8 cellular contexts compared by ENCODE assay signal in genomic region chr6:116268589-116269293, GRCh38. TPM values are rescaled to one million over a fixed set of nuclear protein-coding genes. Genes with fewer than 3 reads are reported as not detected.
DNase-seq lines count a peak whose midpoint lies in the region; ATAC-seq, FAIRE-seq and TF ChIP-seq lines count a peak whose summit lies in the region.

No MANE protein-coding gene starts in this region.

- peak; percentile 94 for TF ChIP-seq CTCF in 22Rv1 (IDR thresholded peaks at IDR 0.05)
- peak; percentile 64 for TF ChIP-seq CTCF in GM10266 (IDR thresholded peaks at IDR 0.05; ENCODE audit: control insufficient read depth, insufficient read depth, low read depth, missing control alignments)
- peak; percentile 84 to 99 (median 96) for TF ChIP-seq CTCF in HCT116 (IDR thresholded peaks at IDR 0.05 in 2 of 3, conservative IDR thresholded peaks at IDR 0.05 in 1 of 3; ENCODE audit: borderline replicate concordance in 1 of 3, insufficient read depth in 1 of 3, low read depth in 2 of 3, low read length in 2 of 3)
- TF ChIP-seq CTCF in Loucy (conservative IDR thresholded peaks at IDR 0.05; ENCODE audit: low read length) = peak; percentile 99
- TF ChIP-seq CTCF in RWPE1 (conservative IDR thresholded peaks at IDR 0.05; ENCODE audit: low read depth) = peak; percentile 94

- H3K27me3 ChIP-seq in HCT116 (ENCODE audit: insufficient read depth, low read length) = no peaks in the 10 kb centered on the region
- H3K27me3 ChIP-seq in Loucy (ENCODE audit: insufficient read depth, low read length, poor library complexity, severe bottlenecking) = no peaks in the 10 kb centered on the region

- H3K9me2 ChIP-seq in HCT116 (ENCODE audit: insufficient read depth) (no peaks in the 10 kb centered on the region), Loucy (replicated peaks; ENCODE audit: low read depth, low read length) (no peaks in the 10 kb centered on the region)

- H3K9ac ChIP-seq in HCT116 (ENCODE audit: low read length) (no peak overlapping the region), Loucy (ENCODE audit: low read depth, low read length, poor library complexity, severe bottlenecking) (no peak overlapping the region)

- no peaks in the 10 kb centered on the region for H4K20me1 ChIP-seq in HCT116 (ENCODE audit: insufficient read depth)
- peaks cover 6% of the 10 kb centered on the region for H4K20me1 ChIP-seq in Loucy (ENCODE audit: insufficient read depth, low read length, poor library complexity, severe bottlenecking)

- CTCF ChIA-PET in HCT116 (lab: Charles Lee) = interaction anchor here (0.6 to 3.3 kb wide), 26 partner anchors 11 to 578 kb away, joined by 3 to 33 read pairs (median 4); partner anchors contain the start of genes CALHM4, CALHM5, RWDD1 and TSPYL1
- CTCF ChIA-PET in RWPE1 (lab: Yijun Ruan, JAX) = interaction anchor here (0.6 to 1.8 kb wide), 18 partner anchors 10 to 515 kb away, joined by 3 to 23 read pairs (median 3); partner anchors contain the start of gene TSPYL1

- H3K36me3 ChIP-seq in HCT116 (ENCODE audit: control insufficient read depth in 1 of 2, insufficient read depth in 2 of 2, low read length in 2 of 2) (0 out of 4 replicates have a peak, but pooled peaks cover 0 to 2% of the 10 kb centered on the region in 2 experiments), Loucy (ENCODE audit: insufficient read depth, low read length) (no peaks in the 10 kb centered on the region; the same call in 1 of the 2 replicates)

- RAD21 ChIA-PET in HCT116 (lab: Charles Lee; ENCODE audit: low non-redundant PET in 1 of 2, low total read pairs in 2 of 2, uncharacterized antibody in 2 of 2, unreplicated experiment in 2 of 2) = interaction anchor here in 1 of 2 experiments (1.1 kb wide), 1 partner anchor 292 kb away, joined by 3 read pairs; no protein-coding TSS in a partner anchor

- POLR2A ChIA-PET in HCT116 (lab: Charles Lee) (interaction anchor here (0.9 to 1.4 kb wide), 4 partner anchors 11 to 292 kb away, joined by 3 to 9 read pairs (median 5); partner anchors contain the start of genes DSE, TSPYL1 and TSPYL4), RWPE1 (lab: Yijun Ruan, JAX; ENCODE audit: low non-redundant PET) (interaction anchor here (0.8 kb wide), 1 partner anchor 293 kb away, joined by 3 read pairs; no protein-coding TSS in a partner anchor)

- H3K4me1 ChIP-seq in HCT116 (ENCODE audit: control insufficient read depth in 1 of 2, insufficient read depth in 2 of 2, low read length in 2 of 2) = peaks cover 0 to 10% of the 10 kb centered on the region in 2 experiments; a peak in 2 of 4 replicates
- peaks cover 26% of the 10 kb centered on the region for H3K4me1 ChIP-seq in Loucy (ENCODE audit: insufficient read depth, low read length, poor library complexity, severe bottlenecking)

- TF ChIP-seq RAD21 in HCT116 (IDR thresholded peaks at IDR 0.05; ENCODE audit: low read depth) = peak; percentile 88

- TF ChIP-seq POLR2A in HCT116 (IDR thresholded peaks at IDR 0.05; ENCODE audit: borderline replicate concordance, extremely low read depth, insufficient read depth, insufficient read length) = no peak

- FAIRE-seq in endometrium (lab: Jason Lieb, UNC) = peak; percentile 84

- H3K79me2 ChIP-seq in HCT116 (ENCODE audit: insufficient read depth, low read length) (no peaks in the 10 kb centered on the region), Loucy (ENCODE audit: insufficient read depth, low read length) (peaks cover 5% of the 10 kb centered on the region)

- intact Hi-C loops in HCT116 (cut with micrococcal nuclease) = loop anchor here (2.0 to 5.0 kb wide), 3 partner anchors 264 to 379 kb away; no protein-coding TSS in a partner anchor

- peak; percentile 95 for ATAC-seq in HCT116

- H3K4me3 ChIP-seq in HCT116 (replicated peaks in 1 of 2; ENCODE audit: low read depth in 1 of 2, low read length in 2 of 2) (no peak overlapping the region), Loucy (ENCODE audit: low read length, poor library complexity, severe bottlenecking) (no peak overlapping the region)

- H3K4me2 ChIP-seq in HCT116 (ENCODE audit: low read length) (no peak overlapping the region), Loucy (ENCODE audit: low read depth, low read length, poor library complexity, severe bottlenecking) (no peak overlapping the region)

- H2AFZ ChIP-seq in HCT116 (ENCODE audit: low read depth, low read length, poor library complexity, severe bottlenecking) (no peak overlapping the region), Loucy (ENCODE audit: low read length) (no peak overlapping the region)

- H3K9me3 ChIP-seq in HCT116 (ENCODE audit: control insufficient read depth in 1 of 2, insufficient read depth in 1 of 2, low read depth in 1 of 2, low read length in 2 of 2) = no peaks in the 10 kb centered on the region
- H3K9me3 ChIP-seq in Loucy (ENCODE audit: insufficient read depth, low read depth, low read length) = peaks cover 6% of the 10 kb centered on the region; the same call in 1 of the 2 replicates

- H3F3A ChIP-seq in Loucy (ENCODE audit: low read depth) = peaks cover 3% of the 10 kb centered on the region; the same call in 1 of the 2 replicates

- peak; percentile 32 for DNase-seq in GM10266 (ENCODE audit: extremely low spot score)
- peak; percentile 68 for DNase-seq in HCT116 (ENCODE audit: low read depth, low spot score)
- peak; percentile 68 for DNase-seq in RWPE1 (ENCODE audit: low spot score)
- peak; percentile 61 for DNase-seq in myocyte (ENCODE audit: low read depth)
- DNase-seq in activated CD4-positive, alpha-beta T cell treated with anti-CD3 and anti-CD28 coated beads, Interleukin-2, amount 50 U/mL, for 1 hour = no peak

- H3K27ac ChIP-seq in 22Rv1 (no peak overlapping the region), HCT116 (ENCODE audit: low read depth, low read length) (no peak overlapping the region), RWPE1 (no peak overlapping the region)

- BruUV-seq in HCT116 (replicated peaks; lab: Mats Ljungman, UMichigan) = no TSS peak

TF ChIP-seq in HCT116, 20 proteins besides CTCF, POLR2A, EP300 and RAD21:
- TF ChIP-seq CBX3 (IDR thresholded peaks at IDR 0.05; ENCODE audit: low read depth) = no peak
- TF ChIP-seq EGR1 (IDR thresholded peaks at IDR 0.05; ENCODE audit: low read depth) = no peak
- no peak for TF ChIP-seq ATF3 (IDR thresholded peaks at IDR 0.05)
- no peak for TF ChIP-seq EZH2 (IDR thresholded peaks at IDR 0.05)
- no peak for TF ChIP-seq REST (IDR thresholded peaks at IDR 0.05; ENCODE audit: low read depth)
- no peak for TF ChIP-seq CEBPB (IDR thresholded peaks at IDR 0.05; ENCODE audit: low read depth)
- no peak for TF ChIP-seq SP1 (IDR thresholded peaks at IDR 0.05; ENCODE audit: low read depth)
- no peak for TF ChIP-seq TCF7L2 (IDR thresholded peaks at IDR 0.05; ENCODE audit: borderline replicate concordance, extremely low read depth, insufficient read depth, insufficient read length)
- no peak for TF ChIP-seq ZBTB33 (IDR thresholded peaks at IDR 0.05; ENCODE audit: extremely low read depth, insufficient replicate concordance, low read length)
- no peak for TF ChIP-seq POLR2AphosphoS5 (IDR thresholded peaks at IDR 0.05; ENCODE audit: low read depth, low read length)
- TF ChIP-seq ZNF274 (IDR thresholded peaks at IDR 0.05; ENCODE audit: low read depth, low read length) = no peak

RNA-seq across cellular contexts. Expression of gene TSPYL1, which starts 11.0 kb away (rescaled TPM):
- total RNA-seq in HCT116 (2021; ENCODE audit: unreplicated experiment) (70.3 TPM), myocyte (67.1 and 90.6 TPM in 2 replicates)
- polyA plus RNA-seq in HCT116 (2012) = 37.3 and 38.5 TPM in 2 replicates
- polyA plus RNA-seq in myocyte (2012) = 59.2 TPM

RNA-seq across cellular contexts. Expression of gene TSPYL4, which starts 14.9 kb away (rescaled TPM):
- 5.4 TPM for total RNA-seq in HCT116 (2021; ENCODE audit: unreplicated experiment)
- polyA plus RNA-seq in HCT116 (2012) = 3.6 and 5.1 TPM in 2 replicates
- total RNA-seq in myocyte = 30.4 and 34.9 TPM in 2 replicates
- 29.8 TPM for polyA plus RNA-seq in myocyte (2012)
